ENCODE assay signal across 17 cellular contexts in the genomic region with DNA sequence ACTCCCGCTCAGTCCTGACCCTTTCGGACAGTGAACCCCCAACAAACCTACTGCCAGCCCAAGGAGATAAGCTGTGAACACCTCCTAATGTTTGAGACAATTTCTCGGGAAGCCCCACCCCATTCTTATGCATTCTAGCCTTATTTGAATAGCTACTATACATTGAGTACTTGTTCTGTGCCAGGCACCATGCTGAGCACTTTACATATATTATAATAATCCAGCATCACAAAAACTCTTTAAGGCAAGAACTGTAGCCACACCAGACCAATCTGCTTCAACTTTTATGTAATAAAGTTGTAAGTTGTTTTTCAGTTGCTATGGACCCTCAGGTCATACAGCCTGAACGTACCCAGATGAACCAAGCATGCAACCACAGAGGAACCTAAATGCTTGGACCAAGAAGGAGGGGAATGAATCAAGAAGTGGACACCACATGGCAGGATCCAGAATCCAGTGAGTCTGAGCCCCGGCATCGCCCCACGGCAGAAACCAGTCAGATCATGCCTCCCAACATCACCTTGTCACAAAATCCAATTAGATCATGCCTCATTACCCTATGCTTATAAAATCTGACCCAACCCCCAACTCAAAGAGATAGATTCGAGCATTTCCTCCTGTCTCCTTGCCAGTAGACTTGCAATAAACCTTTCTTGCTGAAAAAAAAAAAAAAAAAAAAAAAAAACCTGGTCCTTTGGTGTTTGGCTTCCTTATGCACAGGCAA.
DNase-seq lines count a peak whose midpoint lies in the region; ATAC-seq and TF ChIP-seq lines count a peak whose summit lies in the region.
"Had no signal": no experiment of that assay in that cellular context is flagged by ENCODE, and none has a peak within 500 bp of the region (broad histone marks: within the 10 kb centered on the region; RNA-seq: fewer than 3 reads in every experiment).

No MANE protein-coding gene starts in this region.

- no peak overlapping the region for H3T11ph ChIP-seq in H9 (ENCODE audit: low read length)

- CTCF ChIA-PET in A673 (lab: Charles Lee) = no interaction called here
- CTCF ChIA-PET in activated CD4-positive, alpha-beta T cell treated with anti-CD3 and anti-CD28 coated beads, Interleukin-2, amount 10 ng/mL, durations not matched to agents 7 days and 5 days (lab: Charles Lee) = no interaction called here

- no peaks in the 10 kb centered on the region for H3K79me1 ChIP-seq in H9 (ENCODE audit: insufficient read depth, low read depth, low read length, poor library complexity, severe bottlenecking)

- H3K36me3 Mint-ChIP-seq in H9 (ENCODE audit: insufficient read depth in 1 of 3, low read depth in 3 of 3) = peaks cover 0 to 11% (median 3%) of the 10 kb centered on the region in 3 experiments; a peak in 4 of 7 replicates
- H3K36me3 Mint-ChIP-seq in activated CD4-positive, alpha-beta T cell treated with anti-CD3 and anti-CD28 coated beads, Interleukin-2, amount 10 ng/mL, durations not matched to agents 7 days and 5 days (ENCODE audit: low read depth) = no peaks in the 10 kb centered on the region
- H3K36me3 Mint-ChIP-seq: CD14-positive monocyte had no signal

- H4K5ac ChIP-seq in H9 (ENCODE audit: insufficient read length, low read depth, low read length) = no peak overlapping the region

- ATAC-seq in gastrocnemius medialis = no peak

- no peak overlapping the region for H3K4ac ChIP-seq in H9 (ENCODE audit: low read depth, low read length)

- H3K4me1 ChIP-seq in A673 (ENCODE audit: insufficient read depth, low read length, poor library complexity, severe bottlenecking) (peaks cover 14% of the 10 kb centered on the region), H9 (ENCODE audit: insufficient read depth, low read length) (peaks cover 5% of the 10 kb centered on the region; the same call in 1 of the 2 replicates), iPS-20b (ENCODE audit: insufficient read depth, low read length) (peaks cover 16% of the 10 kb centered on the region; the same call in 1 of the 2 replicates), gastrocnemius medialis (no peaks in the 10 kb centered on the region)

- H3K4me3 Mint-ChIP-seq in H9 = 0 out of 5 replicates have a peak overlapping the region, but pooled peaks of 1 of the 2 experiments have one; percentile 24
- no peak overlapping the region for H3K4me3 Mint-ChIP-seq in activated CD4-positive, alpha-beta T cell treated with anti-CD3 and anti-CD28 coated beads, Interleukin-2, amount 10 ng/mL, durations not matched to agents 7 days and 5 days
- H3K4me3 Mint-ChIP-seq: B cell, CD14-positive monocyte, IgD-negative memory B cell had no signal

- H3K27me3 ChIP-seq in A673 (replicated peaks; ENCODE audit: insufficient read depth, low read depth, low read length, poor library complexity) = no peaks in the 10 kb centered on the region
- H3K27me3 ChIP-seq in H9 (ENCODE audit: insufficient read depth, low read length) = no peaks in the 10 kb centered on the region; the same call in 1 of the 2 replicates
- H3K27me3 ChIP-seq in iPS-20b (ENCODE audit: insufficient read depth, low read length) = no peaks in the 10 kb centered on the region
- no peaks in the 10 kb centered on the region for H3K27me3 ChIP-seq in gastrocnemius medialis

- no peak overlapping the region for H2BK12ac ChIP-seq in H9 (ENCODE audit: insufficient read length, low read depth, low read length)

- H3K4me1 Mint-ChIP-seq in H9 = peaks cover 47 to 52% of the 10 kb centered on the region in 2 experiments
- no peaks in the 10 kb centered on the region for H3K4me1 Mint-ChIP-seq in activated CD4-positive, alpha-beta T cell treated with anti-CD3 and anti-CD28 coated beads, Interleukin-2, amount 10 ng/mL, durations not matched to agents 7 days and 5 days
- H3K4me1 Mint-ChIP-seq: B cell, CD14-positive monocyte, IgD-negative memory B cell had no signal

- H3K27ac ChIP-seq in A673 (ENCODE audit: low read depth, low read length, poor library complexity, severe bottlenecking) (no peak overlapping the region), H9 (ENCODE audit: insufficient read length, low read depth, low read length) (no peak overlapping the region), iPS-20b (ENCODE audit: low read length) (no peak overlapping the region), gastrocnemius medialis (no peak overlapping the region)

- H3K27me3 Mint-ChIP-seq in H9 (ENCODE audit: low read depth) = no peaks in the 10 kb centered on the region
- peaks cover 3% of the 10 kb centered on the region for H3K27me3 Mint-ChIP-seq in activated CD4-positive, alpha-beta T cell treated with anti-CD3 and anti-CD28 coated beads, Interleukin-2, amount 10 ng/mL, durations not matched to agents 7 days and 5 days
- H3K27me3 Mint-ChIP-seq: B cell, IgD-negative memory B cell had no signal

- no peak overlapping the region for H4K8ac ChIP-seq in H9 (replicated peaks; ENCODE audit: insufficient read length, low read depth, low read length)

- in situ Hi-C loops in gastrocnemius medialis (cut with MboI; ENCODE audit: low sequenced_read_pairs in 4 of 4) = no loop called here

- intact Hi-C loops in A673 (cut with micrococcal nuclease; ENCODE audit: unreplicated experiment) = no loop called here
- intact Hi-C loops in gastrocnemius medialis (cut with DNase I; ENCODE audit: low total_unique reads) = no loop called here

- H2BK20ac ChIP-seq in H9 (ENCODE audit: low read depth, low read length, poor library complexity, severe bottlenecking) = no peak overlapping the region

- no peak overlapping the region for H4K91ac ChIP-seq in H9 (ENCODE audit: insufficient read length, low read depth, low read length)

- no peak overlapping the region for H3K4me2 ChIP-seq in H9 (ENCODE audit: insufficient read depth, insufficient read length, low read length)

- H3K18ac ChIP-seq in H9 (ENCODE audit: insufficient read length, low read depth, low read length) = no peak overlapping the region

- no peaks in the 10 kb centered on the region for H3K36me3 ChIP-seq in A673 (ENCODE audit: insufficient read depth, low read length, poor library complexity, severe bottlenecking)
- H3K36me3 ChIP-seq in iPS-20b (ENCODE audit: insufficient read depth, low read depth, low read length) = no peaks in the 10 kb centered on the region
- no peaks in the 10 kb centered on the region for H3K36me3 ChIP-seq in gastrocnemius medialis

- no peaks in the 10 kb centered on the region; a peak in 1 of 5 replicates for H3K9me3 Mint-ChIP-seq in H9
- H3K9me3 Mint-ChIP-seq in activated CD4-positive, alpha-beta T cell treated with anti-CD3 and anti-CD28 coated beads, Interleukin-2, amount 10 ng/mL, durations not matched to agents 7 days and 5 days = no peaks in the 10 kb centered on the region

- H2AFZ ChIP-seq in H9 (ENCODE audit: low read length) = no peak overlapping the region

- H3K79me2 ChIP-seq in H9 (ENCODE audit: insufficient read depth, low read length) = no peaks in the 10 kb centered on the region

- H3K9ac ChIP-seq in H9 (ENCODE audit: extremely low read depth, insufficient read length, low read length) (no peak overlapping the region), iPS-20b (ENCODE audit: low read depth, low read length) (no peak overlapping the region)

- POLR2A ChIA-PET in A673 (lab: Charles Lee; ENCODE audit: low non-redundant PET) = no interaction called here
- POLR2A ChIA-PET in activated CD4-positive, alpha-beta T cell treated with anti-CD3 and anti-CD28 coated beads, Interleukin-2, amount 10 ng/mL, durations not matched to agents 7 days and 5 days (lab: Charles Lee) = no interaction called here

- peak overlapping the region; percentile 86 to 96 (median 91); a peak in 6 of 7 replicates for H3K27ac Mint-ChIP-seq in H9
- H3K27ac Mint-ChIP-seq in activated CD4-positive, alpha-beta T cell treated with anti-CD3 and anti-CD28 coated beads, Interleukin-2, amount 10 ng/mL, durations not matched to agents 7 days and 5 days = no peak overlapping the region
- H3K27ac Mint-ChIP-seq: B cell, IgD-negative memory B cell had no signal

- DNase-seq in A673 (ENCODE audit: low spot score) = peak; percentile 62
- no peak for DNase-seq in H9
- peak; percentile 21 for DNase-seq in RPMI7951 (ENCODE audit: low read depth)
- DNase-seq in activated CD4-positive, alpha-beta T cell treated with anti-CD3 and anti-CD28 coated beads, Interleukin-2, amount 10 ng/mL, durations not matched to agents 7 days and 5 days = no peak
- DNase-seq in NCI-H2196 (lab: John Stamatoyannopoulos, UW; ENCODE audit: unreplicated experiment) = no peak
- DNase-seq in gastrocnemius medialis = no peak
- DNase-seq: DMS79 treated with DMSO at 0.1 percent for 48 hours, HCEC 1CT, NCI-H1417 treated with DMSO at 0.1 percent for 48 hours, NCI-H187, NCI-H345, NCI-H524, Right ventricle myocardium superior had no signal

- H3K4me3 ChIP-seq in A673 (ENCODE audit: low read depth, low read length, poor library complexity, severe bottlenecking) (no peak overlapping the region), iPS-20b (ENCODE audit: low read length) (peak overlapping the region; percentile 28; the same call in 1 of the 2 replicates), gastrocnemius medialis (no peak overlapping the region)

- no peaks in the 10 kb centered on the region for H3K23me2 ChIP-seq in H9 (ENCODE audit: insufficient read length, low read depth, low read length, poor library complexity, severe bottlenecking)

- H3K14ac ChIP-seq in H9 (ENCODE audit: insufficient read depth, low read length) = no peak overlapping the region

- H3K56ac ChIP-seq in H9 (ENCODE audit: insufficient read length, low read depth, low read length) = no peak overlapping the region

- H2AK5ac ChIP-seq in H9 (ENCODE audit: insufficient read length, low read length) = no peak overlapping the region

- no TSS peak for BruUV-seq in A673 (replicated peaks; lab: Mats Ljungman, UMichigan)

- H2BK15ac ChIP-seq in H9 (ENCODE audit: low read depth, low read length) = no peak overlapping the region

- TF ChIP-seq CTCF in A673 (conservative IDR thresholded peaks at IDR 0.05; ENCODE audit: low read depth, low read length) (no peak), H9 (conservative IDR thresholded peaks at IDR 0.05) (no peak), gastrocnemius medialis (IDR thresholded peaks at IDR 0.05 in 4 of 5, conservative IDR thresholded peaks at IDR 0.05 in 1 of 5) (no peak)

- no peak overlapping the region for H2BK5ac ChIP-seq in H9 (ENCODE audit: insufficient read length, low read length)

- WGBS in H9 (ENCODE audit: extremely low coverage, insufficient read length, low lambda C conversion rate) = no CpG with 5 or more reads among the region's 8 CpGs

- no peak overlapping the region for H2BK120ac ChIP-seq in H9 (ENCODE audit: low read depth, low read length, poor library complexity, severe bottlenecking)

- H3K23ac ChIP-seq in H9 (ENCODE audit: insufficient read length, low read depth, low read length) = no peak overlapping the region

- H3K9me3 ChIP-seq in A673 (ENCODE audit: low read depth, low read length, poor library complexity, severe bottlenecking) (no peaks in the 10 kb centered on the region), H9 (ENCODE audit: control insufficient read depth, low read depth, low read length) (no peaks in the 10 kb centered on the region), iPS-20b (ENCODE audit: insufficient read depth, low read depth, low read length) (no peaks in the 10 kb centered on the region), gastrocnemius medialis (no peaks in the 10 kb centered on the region)

- H4K20me1 ChIP-seq in H9 (ENCODE audit: control insufficient read depth, insufficient read depth, insufficient read length) = no peaks in the 10 kb centered on the region

- TF ChIP-seq POLR2A in gastrocnemius medialis (IDR thresholded peaks at IDR 0.05) = no peak

Comparison
In these comparisons a context has a peak if more than half of its experiments do, and no peak if none do; other contexts are left out.
1. DNase-seq: peak in A673 (single experiment) and RPMI7951 (single experiment); none in H9 (single experiment), activated CD4-positive, alpha-beta T cell treated with anti-CD3 and anti-CD28 coated beads, Interleukin-2, amount 10 ng/mL, durations not matched to agents 7 days and 5 days (single experiment), NCI-H2196 (single experiment) and gastrocnemius medialis (0 of 2).